6 cellular contexts compared by ENCODE assay signal in the genomic region with DNA sequence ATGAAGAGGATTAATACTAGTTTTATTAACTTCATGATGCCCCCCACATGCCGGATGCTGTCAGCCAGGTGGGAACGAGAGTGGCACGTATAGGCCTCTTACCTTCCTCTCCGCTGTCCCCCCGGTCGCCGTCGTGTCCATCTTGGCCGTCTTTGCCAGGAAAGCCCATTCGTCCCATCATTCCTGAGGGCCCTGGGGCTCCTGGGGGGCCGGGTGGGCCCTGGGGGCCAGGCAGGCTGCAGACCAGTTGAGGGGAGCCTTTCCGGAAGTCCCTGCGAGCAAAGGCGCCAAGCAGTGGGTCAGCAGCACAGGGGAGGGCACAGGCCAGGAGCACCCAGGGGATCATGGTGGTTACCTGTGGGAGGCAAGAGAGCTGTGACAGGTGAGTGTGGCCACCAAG. TPM values are rescaled to one million over a fixed set of nuclear protein-coding genes. Genes with fewer than 3 reads are reported as not detected.
"Had no signal": no experiment of that assay in that cellular context is flagged by ENCODE, and none has a peak within 500 bp of the region (broad histone marks: within the 10 kb centered on the region; RNA-seq: fewer than 3 reads in every experiment).

No MANE protein-coding gene starts in this region.

- H3K4me3 ChIP-seq: GM23338, K562 had no signal

- H2AFZ ChIP-seq: GM23338 had no signal

- DNase-seq: H9, HCEC 1CT, IMR-90 had no signal

- H3K4me2 ChIP-seq: GM23338 had no signal

- ATAC-seq: GM23338, K562 had no signal

RNA-seq across cellular contexts. Expression of a gene that starts 15.8 kb away (rescaled TPM):
- total RNA-seq: HT-29, K562 had no signal
- polyA plus RNA-seq: K562 had no signal

RNA-seq across cellular contexts. Expression of a gene that starts 42.3 kb away (rescaled TPM):
- polyA plus RNA-seq: K562 had no signal
